In the genomic region with DNA sequence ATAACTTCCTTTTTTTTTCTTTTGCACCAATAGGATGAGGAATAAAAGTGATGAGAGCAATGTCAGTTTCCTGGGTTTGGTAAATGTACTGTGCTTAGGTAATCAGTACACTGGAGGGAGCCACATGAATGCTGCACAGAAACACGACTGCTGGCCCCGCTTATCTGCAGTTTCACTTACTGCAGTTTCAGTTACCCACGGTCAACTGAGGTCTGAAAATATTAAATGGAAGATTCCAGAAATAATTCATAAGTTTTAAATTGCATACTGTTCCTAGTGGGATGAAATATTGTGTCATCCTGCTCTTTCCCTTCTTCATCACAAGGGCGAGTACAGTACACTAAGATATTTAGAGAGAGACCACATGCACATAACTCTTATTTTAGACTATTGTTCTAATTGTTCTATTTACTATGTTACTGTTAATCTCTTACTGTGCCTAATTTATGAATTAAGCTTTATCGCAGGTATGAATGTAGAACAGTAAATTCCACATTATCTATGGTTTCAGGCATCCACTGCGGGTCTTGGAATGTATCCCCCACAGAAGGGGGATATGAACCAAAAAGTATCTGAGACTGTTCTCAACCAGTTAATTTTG, we compare ENCODE assay signal across 8 cellular contexts. TPM values are rescaled to one million over a fixed set of nuclear protein-coding genes. Genes with fewer than 3 reads are reported as not detected.
DNase-seq lines count a peak whose midpoint lies in the region; TF ChIP-seq lines count a peak whose summit lies in the region.

No MANE protein-coding gene starts in this region.

- no peak for DNase-seq in AG09319 (ENCODE audit: extremely low read depth, low read depth)
- no peak for DNase-seq in T-helper 2 cell treated with Interferon-gamma antibody and Interleukin-4, amounts not matched to agents 5 μg/mL and 100 μg/mL, for 36 hours (ENCODE audit: low spot score)
- peak in 1 of 2 donors; percentile 52 for DNase-seq in foreskin fibroblast
- no peak for DNase-seq in retinal pigment epithelial cell (ENCODE audit: low read depth)
- DNase-seq in anterior cingulate cortex (lab: John Stamatoyannopoulos, UW) = no peak
- DNase-seq in MG63 = no peak
- DNase-seq in EL = no peak

- no peaks in the 10 kb centered on the region for H3K27me3 ChIP-seq in MG63

- CTCF ChIA-PET in HEK293 (lab: Yijun Ruan, JAX) = interaction anchor here (0.6 to 4.6 kb wide), 10 partner anchors 10 to 492 kb away, joined by 3 to 24 read pairs (median 4); a partner anchor contains a TSS

- H3K4me3 Mint-ChIP-seq in T-helper 2 cell treated with Interferon-gamma antibody and Interleukin-4, amounts not matched to agents 5 μg/mL and 100 μg/mL, for 36 hours = peak overlapping the region; percentile 45

- H3K36me3 ChIP-seq in HEK293 (ENCODE audit: control insufficient read depth in 2 of 2, insufficient read depth in 1 of 2, low read length in 2 of 2) = peaks cover 4 to 13% of the 10 kb centered on the region in 2 experiments
- peaks cover 13% of the 10 kb centered on the region for H3K36me3 ChIP-seq in MG63

- H3K4me1 Mint-ChIP-seq in T-helper 2 cell treated with Interferon-gamma antibody and Interleukin-4, amounts not matched to agents 5 μg/mL and 100 μg/mL, for 36 hours (ENCODE audit: low read depth) = peaks cover 13% of the 10 kb centered on the region

- no peaks in the 10 kb centered on the region for H3K27me3 Mint-ChIP-seq in T-helper 2 cell treated with Interferon-gamma antibody and Interleukin-4, amounts not matched to agents 5 μg/mL and 100 μg/mL, for 36 hours (ENCODE audit: low read depth)

- H3K9me3 Mint-ChIP-seq in T-helper 2 cell treated with Interferon-gamma antibody and Interleukin-4, amounts not matched to agents 5 μg/mL and 100 μg/mL, for 36 hours = no peaks in the 10 kb centered on the region

- peak overlapping the region; percentile 20 for H3K27ac Mint-ChIP-seq in T-helper 2 cell treated with Interferon-gamma antibody and Interleukin-4, amounts not matched to agents 5 μg/mL and 100 μg/mL, for 36 hours

- H3K4me3 ChIP-seq in HEK293 (ENCODE audit: low read depth, low read length) (no peak overlapping the region), foreskin fibroblast (ENCODE audit: low read depth in 1 of 2, low read length in 2 of 2) (peak overlapping the region; percentile 32 to 51), retinal pigment epithelial cell (ENCODE audit: low read length) (peak overlapping the region; percentile 34), MG63 (no peak overlapping the region)

- peaks cover 15% of the 10 kb centered on the region for H3K36me3 Mint-ChIP-seq in T-helper 2 cell treated with Interferon-gamma antibody and Interleukin-4, amounts not matched to agents 5 μg/mL and 100 μg/mL, for 36 hours (ENCODE audit: low read depth)

- POLR2A ChIA-PET in HEK293 (lab: Yijun Ruan, JAX) = interaction anchor here (0.6 to 1.3 kb wide), 2 partner anchors 24 to 763 kb away, joined by 3 to 6 read pairs; a partner anchor contains a TSS

- no peaks in the 10 kb centered on the region for H3K9me3 ChIP-seq in HEK293 (ENCODE audit: control insufficient read depth, insufficient read depth, low read depth, low read length)
- no peaks in the 10 kb centered on the region for H3K9me3 ChIP-seq in MG63

- H3K4me1 ChIP-seq in HEK293 (ENCODE audit: control insufficient read depth, insufficient read depth, low read length) = peaks cover 7% of the 10 kb centered on the region; the same call in 1 of the 2 replicates

- H3K27ac ChIP-seq in HEK293 (ENCODE audit: extremely low read depth, low read depth, low read length) = no peak overlapping the region

- TF ChIP-seq CTCF in AG09319 (IDR thresholded peaks at IDR 0.05; ENCODE audit: low read depth, low read length) (peak; percentile 20), HEK293 (tag by site-specific recombination; IDR thresholded peaks at IDR 0.05) (peak; percentile 34; the same call in 1 of the 2 replicates), foreskin fibroblast (IDR thresholded peaks at IDR 0.05; ENCODE audit: low read depth, low read length) (peak; percentile 2), retinal pigment epithelial cell (conservative IDR thresholded peaks at IDR 0.05; ENCODE audit: low read depth, low read length) (peak; percentile 27)

TF ChIP-seq in HEK293, 187 proteins besides CTCF, POLR2A, EP300 and RAD21 (continues in another document):
- TF ChIP-seq ZNF121 (tag by site-specific recombination; IDR thresholded peaks at IDR 0.05) (no peak), IKZF3 (tag by site-specific recombination; IDR thresholded peaks at IDR 0.05) (no peak), ZNF571 (tag by site-specific recombination; IDR thresholded peaks at IDR 0.05) (no peak), TRIM28 (IDR thresholded peaks at IDR 0.05; ENCODE audit: borderline replicate concordance, low read length) (peak; percentile 76), ZIC2 (tag by site-specific recombination; IDR thresholded peaks at IDR 0.05) (no peak), ZXDB (tag by site-specific recombination; IDR thresholded peaks at IDR 0.05) (no peak), ZNF211 (tag by site-specific recombination; IDR thresholded peaks at IDR 0.05; ENCODE audit: low read depth) (no peak), ZBTB8A (tag by site-specific recombination; IDR thresholded peaks at IDR 0.05) (no peak), YY2 (tag by site-specific recombination; IDR thresholded peaks at IDR 0.05) (no peak), ZSCAN30 (tag by site-specific recombination; IDR thresholded peaks at IDR 0.05) (0 out of 2 replicates have a peak, but pooled peaks have one; percentile 36), ZNF654 (tag by site-specific recombination; IDR thresholded peaks at IDR 0.05; ENCODE audit: low read depth) (peak; percentile 50), ZNF791 (tag by site-specific recombination; IDR thresholded peaks at IDR 0.05) (no peak), ZNF274 (IDR thresholded peaks at IDR 0.05; ENCODE audit: low read length) (no peak), ZNF274 (tag by site-specific recombination; IDR thresholded peaks at IDR 0.05; ENCODE audit: borderline replicate concordance) (no peak)
- TF ChIP-seq, protein P1, sequence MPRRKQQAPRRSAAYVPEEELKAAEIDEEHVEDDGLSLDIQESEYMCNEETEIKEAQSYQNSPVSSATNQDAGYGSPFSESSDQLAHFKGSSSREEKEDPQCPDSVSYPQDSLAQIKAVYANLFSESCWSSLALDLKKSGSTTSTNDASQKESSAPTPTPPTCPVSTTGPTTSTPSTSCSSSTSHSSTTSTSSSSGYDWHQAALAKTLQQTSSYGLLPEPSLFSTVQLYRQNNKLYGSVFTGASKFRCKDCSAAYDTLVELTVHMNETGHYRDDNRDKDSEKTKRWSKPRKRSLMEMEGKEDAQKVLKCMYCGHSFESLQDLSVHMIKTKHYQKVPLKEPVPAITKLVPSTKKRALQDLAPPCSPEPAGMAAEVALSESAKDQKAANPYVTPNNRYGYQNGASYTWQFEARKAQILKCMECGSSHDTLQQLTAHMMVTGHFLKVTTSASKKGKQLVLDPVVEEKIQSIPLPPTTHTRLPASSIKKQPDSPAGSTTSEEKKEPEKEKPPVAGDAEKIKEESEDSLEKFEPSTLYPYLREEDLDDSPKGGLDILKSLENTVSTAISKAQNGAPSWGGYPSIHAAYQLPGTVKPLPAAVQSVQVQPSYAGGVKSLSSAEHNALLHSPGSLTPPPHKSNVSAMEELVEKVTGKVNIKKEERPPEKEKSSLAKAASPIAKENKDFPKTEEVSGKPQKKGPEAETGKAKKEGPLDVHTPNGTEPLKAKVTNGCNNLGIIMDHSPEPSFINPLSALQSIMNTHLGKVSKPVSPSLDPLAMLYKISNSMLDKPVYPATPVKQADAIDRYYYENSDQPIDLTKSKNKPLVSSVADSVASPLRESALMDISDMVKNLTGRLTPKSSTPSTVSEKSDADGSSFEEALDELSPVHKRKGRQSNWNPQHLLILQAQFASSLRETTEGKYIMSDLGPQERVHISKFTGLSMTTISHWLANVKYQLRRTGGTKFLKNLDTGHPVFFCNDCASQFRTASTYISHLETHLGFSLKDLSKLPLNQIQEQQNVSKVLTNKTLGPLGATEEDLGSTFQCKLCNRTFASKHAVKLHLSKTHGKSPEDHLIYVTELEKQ (tag by site-specific recombination; IDR thresholded peaks at IDR 0.05; ENCODE audit: borderline replicate concordance) = no peak
- TF ChIP-seq, protein P2, sequence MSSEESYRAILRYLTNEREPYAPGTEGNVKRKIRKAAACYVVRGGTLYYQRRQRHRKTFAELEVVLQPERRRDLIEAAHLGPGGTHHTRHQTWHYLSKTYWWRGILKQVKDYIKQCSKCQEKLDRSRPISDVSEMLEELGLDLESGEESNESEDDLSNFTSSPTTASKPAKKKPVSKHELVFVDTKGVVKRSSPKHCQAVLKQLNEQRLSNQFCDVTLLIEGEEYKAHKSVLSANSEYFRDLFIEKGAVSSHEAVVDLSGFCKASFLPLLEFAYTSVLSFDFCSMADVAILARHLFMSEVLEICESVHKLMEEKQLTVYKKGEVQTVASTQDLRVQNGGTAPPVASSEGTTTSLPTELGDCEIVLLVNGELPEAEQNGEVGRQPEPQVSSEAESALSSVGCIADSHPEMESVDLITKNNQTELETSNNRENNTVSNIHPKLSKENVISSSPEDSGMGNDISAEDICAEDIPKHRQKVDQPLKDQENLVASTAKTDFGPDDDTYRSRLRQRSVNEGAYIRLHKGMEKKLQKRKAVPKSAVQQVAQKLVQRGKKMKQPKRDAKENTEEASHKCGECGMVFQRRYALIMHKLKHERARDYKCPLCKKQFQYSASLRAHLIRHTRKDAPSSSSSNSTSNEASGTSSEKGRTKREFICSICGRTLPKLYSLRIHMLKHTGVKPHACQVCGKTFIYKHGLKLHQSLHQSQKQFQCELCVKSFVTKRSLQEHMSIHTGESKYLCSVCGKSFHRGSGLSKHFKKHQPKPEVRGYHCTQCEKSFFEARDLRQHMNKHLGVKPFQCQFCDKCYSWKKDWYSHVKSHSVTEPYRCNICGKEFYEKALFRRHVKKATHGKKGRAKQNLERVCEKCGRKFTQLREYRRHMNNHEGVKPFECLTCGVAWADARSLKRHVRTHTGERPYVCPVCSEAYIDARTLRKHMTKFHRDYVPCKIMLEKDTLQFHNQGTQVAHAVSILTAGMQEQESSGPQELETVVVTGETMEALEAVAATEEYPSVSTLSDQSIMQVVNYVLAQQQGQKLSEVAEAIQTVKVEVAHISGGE (tag by site-specific recombination; conservative IDR thresholded peaks at IDR 0.05; ENCODE audit: low read depth) = 0 out of 2 replicates have a peak, but pooled peaks have one; percentile 18

RNA-seq across cellular contexts. Expression of a gene that starts 6.4 kb away (rescaled TPM):
- 204 and 434 TPM in 2 replicates for total RNA-seq in MG63 (2014; rRNA removed; shearing (Covaris generic); ENCODE audit: low replicate concordance)

RNA-seq across cellular contexts. Expression of a gene that starts 23.4 kb away (rescaled TPM):
- total RNA-seq in MG63 (2014; rRNA removed; shearing (Covaris generic); ENCODE audit: low replicate concordance) = 107 and 112 TPM in 2 replicates

RNA-seq across cellular contexts. Expression of a gene that starts 37.8 kb away (rescaled TPM):
- 23.1 and 38.4 TPM in 2 replicates for total RNA-seq in MG63 (2014; rRNA removed; shearing (Covaris generic); ENCODE audit: low replicate concordance)

Comparison
In these comparisons a context has a peak if more than half of its experiments do, and no peak if none do; other contexts are left out.
1. H3K4me3 ChIP-seq: peak in foreskin fibroblast (2 of 2) and retinal pigment epithelial cell (single experiment); none in HEK293 (single experiment) and MG63 (single experiment).
2. Peak in every context shown above with its lines, with median percentiles within 50 percentile points of each other: CTCF ChIP-seq.